Comparison of ENCODE assay signal across 20 cellular contexts in genomic region chr13:96871470-96871869, GRCh38.
"Had no signal": no experiment of that assay in that cellular context is flagged by ENCODE, and none has a peak within 500 bp of the region (broad histone marks: within the 10 kb centered on the region; RNA-seq: fewer than 3 reads in every experiment).

No MANE protein-coding gene starts in this region.

- DNase-seq: hypothalamus; immature natural killer cell; islet precursor cell; left ventricle myocardium inferior; mesendoderm; naive B cell; natural killer cell; nephron progenitor cell; occipital lobe; right lobe of liver; stimulated activated CD4-positive, alpha-beta T cell treated with anti-CD3 and anti-CD28 coated beads, Interleukin-1b, Interleukin-23, amount 100 ng/mL, for 48 hours; stimulated activated CD4-positive, alpha-beta T cell treated with anti-CD3 and anti-CD28 coated beads, Interleukin-2, amount 100 ng/mL, for 48 hours; stimulated activated CD4-positive, alpha-beta T cell treated with anti-CD3 and anti-CD28 coated beads, Interleukin-4, amount 100 ng/mL, for 4 hours; stimulated activated naive B cell treated with anti-CD40 and anti-IgM and Interleukin-4, amounts not matched to agents 10 μg/mL and 1 μg/mL and 100 μg/mL, for 72 hours; stimulated activated naive CD8-positive, alpha-beta T cell treated with anti-CD3 and anti-CD28 coated beads, Interleukin-15, Interleukin-2, amounts not matched to agents 100 U/mL and 50 U/mL, for 24 hours; stomach; testis; thyroid gland; transverse colon; upper lobe of left lung had no signal

- ATAC-seq: natural killer cell; right lobe of liver; stimulated activated naive B cell treated with anti-CD40 and anti-IgM and Interleukin-4, amounts not matched to agents 10 μg/mL and 1 μg/mL and 100 μg/mL, for 72 hours; stimulated activated naive CD8-positive, alpha-beta T cell treated with anti-CD3 and anti-CD28 coated beads, Interleukin-15, Interleukin-2, amounts not matched to agents 100 U/mL and 50 U/mL, for 24 hours had no signal
